ENCODE assay signal across 18 cellular contexts in the genomic region with DNA sequence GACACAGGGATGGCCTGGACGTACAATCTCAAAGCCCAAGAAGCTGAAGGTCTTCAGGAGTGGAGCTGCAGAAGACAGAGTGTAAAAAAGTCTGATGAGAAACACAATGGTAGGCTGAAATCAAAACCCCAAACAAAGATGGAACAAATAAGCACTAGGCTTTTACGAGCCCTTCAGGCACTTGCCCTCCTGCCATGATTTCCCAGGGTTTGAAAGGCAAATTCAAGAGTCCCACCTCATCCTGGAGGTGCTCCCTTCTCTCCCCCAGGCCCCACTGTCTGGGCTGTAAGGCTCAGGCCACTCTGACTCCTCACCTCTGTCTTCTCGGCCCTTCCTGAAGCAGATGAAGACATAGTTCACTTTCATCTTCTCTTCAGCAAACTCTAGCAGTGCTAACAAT.
DNase-seq lines count a peak whose midpoint lies in the region; ATAC-seq and TF ChIP-seq lines count a peak whose summit lies in the region.
"Had no signal": no experiment of that assay in that cellular context is flagged by ENCODE, and none has a peak within 500 bp of the region (broad histone marks: within the 10 kb centered on the region; RNA-seq: fewer than 3 reads in every experiment).

No MANE protein-coding gene starts in this region.

- H3K36me3 ChIP-seq in breast epithelium (no peaks in the 10 kb centered on the region), mammary epithelial cell (ENCODE audit: insufficient read depth, low read length) (peaks cover 16% of the 10 kb centered on the region)
- peaks cover 10 to 81% (median 11%) of the 10 kb centered on the region in 3 experiments for H3K36me3 ChIP-seq in naive thymus-derived CD4-positive, alpha-beta T cell (ENCODE audit: control insufficient read depth in 2 of 3, insufficient read depth in 3 of 3, low read length in 3 of 3)

- H3K9me3 Mint-ChIP-seq in naive thymus-derived CD4-positive, alpha-beta T cell = peaks cover 0 to 2% (median 0%) of the 10 kb centered on the region in 11 donors
- H3K9me3 Mint-ChIP-seq: activated T-cell treated with anti-CD3 and anti-CD28 coated beads, Interleukin-2, amount 50 U/mL, for 4 hours had no signal

- H3K4me1 Mint-ChIP-seq in naive thymus-derived CD4-positive, alpha-beta T cell = peaks cover 6 to 20% (median 16%) of the 10 kb centered on the region in 7 donors

- CTCF ChIA-PET in mammary epithelial cell (lab: Charles Lee; ENCODE audit: low non-redundant PET) = no interaction called here
- CTCF ChIA-PET in naive thymus-derived CD4-positive, alpha-beta T cell (lab: Charles Lee) = interaction anchor here (0.6 to 15.8 kb wide), 3 partner anchors 40 to 538 kb away, joined by 3 to 211 read pairs (median 5); no protein-coding TSS in a partner anchor

- no peak overlapping the region for H3K4me3 Mint-ChIP-seq in naive thymus-derived CD4-positive, alpha-beta T cell
- H3K4me3 Mint-ChIP-seq: activated T-cell treated with anti-CD3 and anti-CD28 coated beads, Interleukin-2, amount 50 U/mL, for 4 hours; CD4-positive, alpha-beta memory T cell had no signal

- POLR2A ChIA-PET in naive thymus-derived CD4-positive, alpha-beta T cell (lab: Charles Lee) = interaction anchor here (0.7 kb wide), 1 partner anchor 49 kb away, joined by 3 read pairs; no protein-coding TSS in a partner anchor

- no peak overlapping the region for H3K4me2 ChIP-seq in mammary epithelial cell (ENCODE audit: insufficient read depth, low read depth, low read length)

- no peaks in the 10 kb centered on the region for H3K27me3 Mint-ChIP-seq in naive thymus-derived CD4-positive, alpha-beta T cell
- H3K27me3 Mint-ChIP-seq: CD4-positive, alpha-beta memory T cell had no signal

- TF ChIP-seq CTCF in breast epithelium (IDR thresholded peaks at IDR 0.05) = no peak
- no peak for TF ChIP-seq CTCF in mammary epithelial cell (conservative IDR thresholded peaks at IDR 0.05 in 1 of 2, IDR thresholded peaks at IDR 0.05 in 1 of 2; ENCODE audit: extremely low read depth in 1 of 2, insufficient read depth in 1 of 2, low read depth in 1 of 2, low read length in 2 of 2)

- H3K27ac Mint-ChIP-seq in naive thymus-derived CD4-positive, alpha-beta T cell = peak overlapping the region in 5 of 9 donors; percentile 12 to 71 (median 20)

- ATAC-seq in naive thymus-derived CD4-positive, alpha-beta T cell = no peak
- ATAC-seq in GM19328 (IDR thresholded peaks at IDR 0.05; ENCODE audit: unreplicated experiment) = no peak
- ATAC-seq in HG03565 (IDR thresholded peaks at IDR 0.05; ENCODE audit: unreplicated experiment) = no peak
- ATAC-seq in GM18517 (IDR thresholded peaks at IDR 0.05; ENCODE audit: unreplicated experiment) = no peak
- ATAC-seq: activated T-cell treated with anti-CD3 and anti-CD28 coated beads, Interleukin-2, amount 50 U/mL, for 4 hours; K562; lower lobe of right lung had no signal

- in situ Hi-C loops in mammary epithelial cell (cut with MboI; ENCODE audit: low sequenced_read_pairs in 2 of 2) = no loop called here

- TF ChIP-seq POLR2A in breast epithelium (IDR thresholded peaks at IDR 0.05) = no peak

- H3K4me3 ChIP-seq in breast epithelium (no peak overlapping the region), mammary epithelial cell (replicated peaks in 1 of 3; ENCODE audit: insufficient read depth in 1 of 3, low read depth in 2 of 3, low read length in 3 of 3) (no peak overlapping the region)
- H3K4me3 ChIP-seq in naive thymus-derived CD4-positive, alpha-beta T cell (ENCODE audit: low read length) = no peak overlapping the region
- H3K4me3 ChIP-seq: K562, lower lobe of right lung, SJSA1 had no signal

- DNase-seq in breast epithelium (ENCODE audit: low spot score in 2 of 2) (no peak), mammary epithelial cell (no peak), caudate nucleus (lab: John Stamatoyannopoulos, UW) (no peak)
- no peak for DNase-seq in naive thymus-derived CD4-positive, alpha-beta T cell
- DNase-seq: ACHN; activated CD4-positive, alpha-beta T cell treated with anti-CD3 and anti-CD28 coated beads, Interleukin-2, amount 50 U/mL, for 4 hours; activated T-cell treated with anti-CD3 and anti-CD28 coated beads, Interleukin-2, amount 50 U/mL, for 4 hours; CD4-positive, alpha-beta memory T cell; lower lobe of right lung; NCI-H2029 treated with DMSO at 0.1 percent for 48 hours; NCI-H510A treated with DMSO at 0.1 percent for 48 hours; stimulated activated CD4-positive, alpha-beta T cell treated with anti-CD3 and anti-CD28 coated beads, Interleukin-4, amount 100 ng/mL, for 4 hours had no signal

- H3K9me3 ChIP-seq in breast epithelium = no peaks in the 10 kb centered on the region
- H3K9me3 ChIP-seq in mammary epithelial cell (replicated peaks; ENCODE audit: insufficient read depth, low read length) = no peaks in the 10 kb centered on the region
- H3K9me3 ChIP-seq in naive thymus-derived CD4-positive, alpha-beta T cell (ENCODE audit: control insufficient read depth in 2 of 3, low read length in 3 of 3) = no peaks in the 10 kb centered on the region
- H3K9me3 ChIP-seq: lower lobe of right lung, SJSA1 had no signal

- H4K20me1 ChIP-seq in mammary epithelial cell (ENCODE audit: insufficient read depth, low read length) = no peaks in the 10 kb centered on the region

- intact Hi-C loops in breast epithelium (cut with DNase I; ENCODE audit: low total_unique reads) (loop anchor here (5.0 to 10.0 kb wide), 2 partner anchors 39 to 136 kb away; a partner anchor contains a TSS), mammary epithelial cell (cut with micrococcal nuclease) (loop anchor here (5.0 kb wide), 1 partner anchor 124 kb away; no protein-coding TSS in a partner anchor)
- intact Hi-C loops in naive thymus-derived CD4-positive, alpha-beta T cell (cut with micrococcal nuclease) = loop anchor here in 1 of 2 donors (10.0 kb wide), 1 partner anchor 484 kb away; no protein-coding TSS in a partner anchor

- H3K27me3 ChIP-seq in breast epithelium = no peaks in the 10 kb centered on the region
- no peaks in the 10 kb centered on the region for H3K27me3 ChIP-seq in mammary epithelial cell (ENCODE audit: insufficient read depth, low read length)
- no peaks in the 10 kb centered on the region for H3K27me3 ChIP-seq in naive thymus-derived CD4-positive, alpha-beta T cell (ENCODE audit: control insufficient read depth in 2 of 2, insufficient read depth in 2 of 2, low read length in 2 of 2)
- H3K27me3 ChIP-seq: SJSA1 had no signal

- no peak overlapping the region for H3K9ac ChIP-seq in mammary epithelial cell (ENCODE audit: insufficient read depth, low read length)

- BruUV-seq in mammary epithelial cell (replicated peaks; lab: Mats Ljungman, UMichigan) = no TSS peak

- peaks cover 0 to 14% of the 10 kb centered on the region in 2 donors for H3K4me1 ChIP-seq in breast epithelium
- peaks cover 4% of the 10 kb centered on the region for H3K4me1 ChIP-seq in mammary epithelial cell (ENCODE audit: insufficient read depth, low read length)
- H3K4me1 ChIP-seq in naive thymus-derived CD4-positive, alpha-beta T cell (ENCODE audit: control insufficient read depth in 2 of 2, insufficient read depth in 2 of 2, low read length in 2 of 2) = no peaks in the 10 kb centered on the region

- H3K27ac ChIP-seq in breast epithelium = peak overlapping the region; percentile 4 to 14
- H3K27ac ChIP-seq in mammary epithelial cell (ENCODE audit: insufficient read depth, low read depth, low read length) = no peak overlapping the region
- peak overlapping the region; percentile 36 for H3K27ac ChIP-seq in caudate nucleus (ENCODE audit: low read depth, low read length)
- H3K27ac ChIP-seq in naive thymus-derived CD4-positive, alpha-beta T cell (ENCODE audit: low read depth, low read length) = no peak overlapping the region
- H3K27ac ChIP-seq in temporal lobe (ENCODE audit: low read depth, low read length) = peak overlapping the region; percentile 58
- H3K27ac ChIP-seq: lower lobe of right lung, SJSA1 had no signal

- no peak overlapping the region for H2AFZ ChIP-seq in mammary epithelial cell (ENCODE audit: low read depth, low read length)

- H3K36me3 Mint-ChIP-seq in naive thymus-derived CD4-positive, alpha-beta T cell = peaks cover 3 to 19% (median 13%) of the 10 kb centered on the region in 5 donors

- WGBS in mammary epithelial cell (ENCODE audit: low coverage, missing lambda C conversion rate) = 60% methylated on average over 2 of the region's 3 CpGs

- H3K79me2 ChIP-seq in mammary epithelial cell (ENCODE audit: insufficient read depth, low read length) = peaks cover 17% of the 10 kb centered on the region

- dilution Hi-C loops in mammary epithelial cell (cut with HindIII; ENCODE audit: low sequenced_read_pairs) = no loop called here

Comparison
In these comparisons a context has a peak if more than half of its experiments do, and no peak if none do; other contexts are left out.
1. H3K27ac ChIP-seq: peak in breast epithelium (2 of 2), caudate nucleus (single experiment) and temporal lobe (single experiment); none in mammary epithelial cell (single experiment) and naive thymus-derived CD4-positive, alpha-beta T cell (single experiment).